ENCODE assay signal across 8 cellular contexts in genomic region chrX:23907496-23908218, GRCh38. TPM values are rescaled to one million over a fixed set of nuclear protein-coding genes. Genes with fewer than 3 reads are reported as not detected.
DNase-seq lines count a peak whose midpoint lies in the region; ATAC-seq and TF ChIP-seq lines count a peak whose summit lies in the region.

Gene APOO, minus strand, starts transcription at chrX:23907938. Its CDS starts 236 bp downstream, at chrX:23907702.
A gene with protein sequence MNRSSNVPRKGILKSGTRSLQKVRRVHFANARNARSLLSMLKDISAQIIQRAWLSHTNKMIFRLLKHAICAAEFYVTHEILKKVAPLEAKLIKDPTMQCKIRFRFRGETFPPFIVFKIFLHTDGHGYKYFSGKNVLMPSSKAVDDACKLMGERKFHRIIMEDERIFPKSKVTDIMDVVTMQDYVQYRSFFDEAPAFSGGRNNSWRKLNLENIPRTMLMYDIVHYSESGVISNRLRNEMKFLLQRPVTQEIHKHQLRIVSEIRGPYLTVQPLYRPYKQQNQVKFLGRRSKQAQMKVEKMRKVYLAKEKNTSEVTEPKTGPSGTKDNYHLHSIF (plus strand): TSS chrX:23908006. CDS start chrX:23910303, 2,297 bp downstream.

- H3K36me3 Mint-ChIP-seq in activated naive CD8-positive, alpha-beta T cell treated with anti-CD3 and anti-CD28 coated beads for 36 hours: no peaks in the 10 kb centered on the region
- no peaks in the 10 kb centered on the region for H3K36me3 Mint-ChIP-seq in type B pancreatic cell

- peak within 1 kb of the TSS; percentile 82 for H3K4me3 Mint-ChIP-seq in activated naive CD8-positive, alpha-beta T cell treated with anti-CD3 and anti-CD28 coated beads for 36 hours
- H3K4me3 Mint-ChIP-seq in type B pancreatic cell: peak within 1 kb of the TSS; percentile 91

- no peak within 1 kb of the TSS for H3K14ac ChIP-seq in trophoblast cell (ENCODE audit: low read length)

- H4K91ac ChIP-seq in trophoblast cell (ENCODE audit: low read depth, low read length): peak within 1 kb of the TSS; percentile 28

- ATAC-seq in HG02623 (IDR thresholded peaks at IDR 0.05; ENCODE audit: unreplicated experiment) (peak; percentile 88), SK-N-SH treated with all-trans-retinoic acid at 6 μM for 48 hours (peak; percentile 97), Right ventricle myocardium inferior (peak; percentile 98)

- TF ChIP-seq CTCF in GM12865 (IDR thresholded peaks at IDR 0.05; ENCODE audit: insufficient read depth, low read depth, low read length, missing control alignments) (peak; percentile 63), type B pancreatic cell (conservative IDR thresholded peaks at IDR 0.05) (peak; percentile 92)

- H3K4ac ChIP-seq in trophoblast cell (ENCODE audit: low read depth, low read length): peak within 1 kb of the TSS; percentile 6

- H3K9me3 Mint-ChIP-seq in activated naive CD8-positive, alpha-beta T cell treated with anti-CD3 and anti-CD28 coated beads for 36 hours: no peaks in the 10 kb centered on the region
- H3K9me3 Mint-ChIP-seq in type B pancreatic cell: no peaks in the 10 kb centered on the region

- H4K12ac ChIP-seq in trophoblast cell (ENCODE audit: low read depth, low read length): peak within 1 kb of the TSS; percentile 75

- peak within 1 kb of the TSS; percentile 90 for H2AFZ ChIP-seq in trophoblast cell (ENCODE audit: insufficient read depth, low read length, poor library complexity)

- no peaks in the 10 kb centered on the region for H3K27me3 Mint-ChIP-seq in activated naive CD8-positive, alpha-beta T cell treated with anti-CD3 and anti-CD28 coated beads for 36 hours
- H3K27me3 Mint-ChIP-seq in type B pancreatic cell: no peaks in the 10 kb centered on the region

- H3K4me1 ChIP-seq in trophoblast cell (ENCODE audit: control insufficient read depth in 1 of 2, insufficient read depth in 2 of 2, low read length in 2 of 2): no peaks in the 10 kb centered on the region

- H3K9me3 ChIP-seq in trophoblast cell (ENCODE audit: insufficient read depth, low read depth, low read length): no peaks in the 10 kb centered on the region

- H3K27ac ChIP-seq in trophoblast cell (ENCODE audit: low read depth, low read length): peak within 1 kb of the TSS; percentile 83

- DNase-seq in GM12865 (ENCODE audit: low read depth): peak; percentile 96
- peak; percentile 99 for DNase-seq in NCI-H1092 treated with DMSO at 0.1 percent for 48 hours (lab: John Stamatoyannopoulos, UW)
- peak; percentile 93 for DNase-seq in activated naive CD8-positive, alpha-beta T cell treated with anti-CD3 and anti-CD28 coated beads for 36 hours
- DNase-seq in Right ventricle myocardium inferior (ENCODE audit: missing footprints): peak; percentile 96
- peak; percentile 91 to 92 for DNase-seq in trophoblast cell
- DNase-seq in type B pancreatic cell (ENCODE audit: extremely low spot score, unreplicated experiment): peak; percentile 98

- no peak within 1 kb of the TSS for H3K18ac ChIP-seq in trophoblast cell (ENCODE audit: low read length)

- H2BK120ac ChIP-seq in trophoblast cell (ENCODE audit: insufficient read depth, low read length, poor library complexity): peak within 1 kb of the TSS; percentile 13

- H2AK5ac ChIP-seq in trophoblast cell (ENCODE audit: low read length): no peak within 1 kb of the TSS

- no peaks in the 10 kb centered on the region for H3K27me3 ChIP-seq in trophoblast cell (ENCODE audit: insufficient read depth, low read length)

- no CpG with 5 or more reads among the region's 81 CpGs for WGBS in trophoblast cell (ENCODE audit: extremely low coverage, insufficient coverage, insufficient read length)

- H3K23ac ChIP-seq in trophoblast cell (ENCODE audit: low read length): no peak within 1 kb of the TSS

- peak within 1 kb of the TSS; percentile 19 for H2BK5ac ChIP-seq in trophoblast cell (ENCODE audit: low read depth, low read length, poor library complexity)

- H3K4me3 ChIP-seq in GM12865 (ENCODE audit: low read depth, low read length) (peak within 1 kb of the TSS; percentile 87), trophoblast cell (ENCODE audit: low read depth, low read length) (peak within 1 kb of the TSS; percentile 78)

- H3K79me2 ChIP-seq in trophoblast cell (ENCODE audit: control insufficient read depth, insufficient read depth, low read length, poor library complexity): no peaks in the 10 kb centered on the region

- intact Hi-C loops in Right ventricle myocardium inferior (cut with DNase I): loop anchor here (1.0 to 2.0 kb wide), 3 partner anchors 117 to 240 kb away; partner anchors contain the start of genes EIF2S3 and PRDX4

- H3K9ac ChIP-seq in trophoblast cell (ENCODE audit: low read length): peak within 1 kb of the TSS; percentile 70

- H3K4me1 Mint-ChIP-seq in activated naive CD8-positive, alpha-beta T cell treated with anti-CD3 and anti-CD28 coated beads for 36 hours: peaks cover 16% of the 10 kb centered on the region
- H3K4me1 Mint-ChIP-seq in type B pancreatic cell (ENCODE audit: unreplicated experiment): peaks cover 17% of the 10 kb centered on the region

- peaks cover 2% of the 10 kb centered on the region for H3K79me1 ChIP-seq in trophoblast cell (ENCODE audit: low read length)

- H3K4me2 ChIP-seq in trophoblast cell (ENCODE audit: low read length): peak within 1 kb of the TSS; percentile 67

- no peaks in the 10 kb centered on the region for H3K36me3 ChIP-seq in trophoblast cell (ENCODE audit: control insufficient read depth in 1 of 2, insufficient read depth in 2 of 2, low read length in 2 of 2)

- peak within 1 kb of the TSS; percentile 58 for H2BK12ac ChIP-seq in trophoblast cell (ENCODE audit: low read length)

- H3K27ac Mint-ChIP-seq in activated naive CD8-positive, alpha-beta T cell treated with anti-CD3 and anti-CD28 coated beads for 36 hours: peak within 1 kb of the TSS; percentile 87
- H3K27ac Mint-ChIP-seq in type B pancreatic cell: peak within 1 kb of the TSS; percentile 93

- peak within 1 kb of the TSS; percentile 65 for H4K8ac ChIP-seq in trophoblast cell (ENCODE audit: low read depth, low read length)

TF ChIP-seq in SK-N-SH treated with all-trans-retinoic acid at 6 μM for 48 hours, 23 proteins besides CTCF, POLR2A, EP300 and RAD21 (continues in another document):
- TF ChIP-seq TSHZ2 (CRISPR knock-in tag; IDR thresholded peaks at IDR 0.05): no peak
- no peak for TF ChIP-seq GLIS3 (CRISPR knock-in tag; IDR thresholded peaks at IDR 0.05)
- TF ChIP-seq ZNF565 (CRISPR knock-in tag; conservative IDR thresholded peaks at IDR 0.05; ENCODE audit: low read depth): no peak
- no peak for TF ChIP-seq SNAI2 (CRISPR knock-in tag; IDR thresholded peaks at IDR 0.05)
- no peak for TF ChIP-seq POU6F1 (CRISPR knock-in tag; IDR thresholded peaks at IDR 0.05; ENCODE audit: borderline replicate concordance, low read depth)

RNA-seq across cellular contexts. Expression of gene APOO, which starts in this region (rescaled TPM):
- 10 to 100 TPM; 31.7 to 38.5 TPM for total RNA-seq in activated naive CD8-positive, alpha-beta T cell treated with anti-CD3 and anti-CD28 coated beads for 36 hours
- total RNA-seq in Right ventricle myocardium inferior (112 TPM), type B pancreatic cell (ENCODE audit: low replicate concordance) (45.8 and 78.2 TPM in 2 replicates)
- 42.5 and 48.6 TPM in 2 replicates for polyA plus RNA-seq in trophoblast cell (2013)

RNA-seq across cellular contexts. Expression of the second gene that starts in this region (rescaled TPM):
- total RNA-seq in activated naive CD8-positive, alpha-beta T cell treated with anti-CD3 and anti-CD28 coated beads for 36 hours: under 1 TPM in 1 of 2 experiments, not detected in 1; 0.24 TPM
- total RNA-seq in Right ventricle myocardium inferior (0.32 TPM), type B pancreatic cell (ENCODE audit: low replicate concordance) (0.40 TPM in 1 of 2 replicates, not detected in the other)
- polyA plus RNA-seq in trophoblast cell (2013): 0.03 TPM in 1 of 2 replicates, not detected in the other

Comparison
In these comparisons a context has a peak if more than half of its experiments do, and no peak if none do; other contexts are left out.
1. Peak in every context shown above with its lines: DNase-seq, ATAC-seq, H3K4me3 ChIP-seq and H3K27ac ChIP-seq.